ENCODE assay signal across 25 cellular contexts in the genomic region with DNA sequence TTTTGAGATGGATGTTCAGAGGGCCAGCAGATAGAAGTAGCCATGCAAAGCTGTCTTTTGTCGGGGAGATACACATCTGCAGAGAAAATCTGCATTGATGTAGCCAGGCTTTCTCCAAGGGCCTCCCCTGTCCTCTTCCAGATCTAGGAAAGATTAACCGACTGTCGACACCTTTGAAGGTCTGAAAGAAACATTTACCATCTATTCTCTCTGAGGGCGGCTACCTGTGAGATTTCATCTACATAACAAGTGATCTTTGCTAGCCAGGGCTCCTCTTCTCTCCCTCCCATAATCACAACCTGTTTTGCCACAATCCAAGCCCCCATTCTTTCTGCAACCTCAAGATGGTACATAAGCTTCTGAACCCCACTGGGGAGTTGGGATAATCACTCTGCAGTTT.
"Had no signal": no experiment of that assay in that cellular context is flagged by ENCODE, and none has a peak within 500 bp of the region (broad histone marks: within the 10 kb centered on the region; RNA-seq: fewer than 3 reads in every experiment).

No MANE protein-coding gene starts in this region.

- H3K4me3 ChIP-seq: MG63, PC-9 had no signal

- ATAC-seq: activated naive CD4-positive, alpha-beta T cell treated with anti-CD3 and anti-CD28 coated beads, Interleukin-2, amount 50 U/mL, for 72 hours; activated naive CD8-positive, alpha-beta T cell treated with anti-CD3 and anti-CD28 coated beads, Interleukin-2, amount 50 U/mL, for 24 hours; activated T-cell treated with anti-CD3 and anti-CD28 coated beads, Interleukin-2, amount 50 U/mL, for 4 hours; T-helper 17 cell had no signal

- H3K36me3 ChIP-seq: MG63 had no signal

- H3K4me1 Mint-ChIP-seq: activated B cell treated with CpG ODN at 0.5 μM for 24 hours; activated CD4-positive, alpha-beta T cell treated with anti-CD3 and anti-CD28 coated beads, Interleukin-2, amount 10 ng/mL, durations not matched to agents 24 days and 14 days; activated naive CD8-positive, alpha-beta T cell treated with anti-CD3 and anti-CD28 coated beads, Interleukin-2, amount 50 U/mL, for 24 hours; brain; central memory CD8-positive, alpha-beta T cell; T-helper 17 cell had no signal

- H3K4me3 Mint-ChIP-seq: activated B cell treated with CpG ODN at 0.5 μM for 24 hours; activated CD4-positive, alpha-beta T cell treated with anti-CD3 and anti-CD28 coated beads, Interleukin-2, amount 10 ng/mL, durations not matched to agents 24 days and 14 days; activated naive CD8-positive, alpha-beta T cell treated with anti-CD3 and anti-CD28 coated beads, Interleukin-2, amount 50 U/mL, for 24 hours; activated T-cell treated with anti-CD3 and anti-CD28 coated beads, Interleukin-2, amount 50 U/mL, for 4 hours; brain; central memory CD8-positive, alpha-beta T cell; T-helper 17 cell had no signal

- H3K27me3 Mint-ChIP-seq: activated B cell treated with CpG ODN at 0.5 μM for 24 hours; activated CD4-positive, alpha-beta T cell treated with anti-CD3 and anti-CD28 coated beads, Interleukin-2, amount 10 ng/mL, durations not matched to agents 24 days and 14 days; activated naive CD8-positive, alpha-beta T cell treated with anti-CD3 and anti-CD28 coated beads, Interleukin-2, amount 50 U/mL, for 24 hours; central memory CD8-positive, alpha-beta T cell; T-helper 17 cell had no signal

- H2AFZ ChIP-seq: PC-9 had no signal

- DNase-seq: activated B cell treated with CpG ODN at 0.5 μM for 24 hours; activated CD4-positive, alpha-beta T cell treated with anti-CD3 and anti-CD28 coated beads for 1 hour; activated CD4-positive, alpha-beta T cell treated with anti-CD3 and anti-CD28 coated beads, Interleukin-2, amount 10 ng/mL, durations not matched to agents 24 days and 14 days; activated CD4-positive, alpha-beta T cell treated with anti-CD3 and anti-CD28 coated beads, Interleukin-2, amount 50 U/mL, for 48 hours; activated CD8-positive, alpha-beta memory T cell treated with anti-CD3 and anti-CD28 coated beads for 24 hours; activated effector memory CD4-positive, alpha-beta T cell treated with anti-CD3 and anti-CD28 coated beads, Interleukin-2, amount 50 U/mL, for 16 hours; activated naive CD4-positive, alpha-beta T cell treated with Interleukin-2 at 50 U/mL for 16 hours; activated naive CD8-positive, alpha-beta T cell treated with anti-CD3 and anti-CD28 coated beads, Interleukin-2, amount 50 U/mL, for 24 hours; activated T-cell treated with anti-CD3 and anti-CD28 coated beads, Interleukin-2, amount 50 U/mL, for 4 hours; amygdala; MG63; MV-4-11; NCI-H1092 treated with DMSO at 0.1 percent for 48 hours; NCI-H1436; NCI-H1694 treated with DMSO at 0.1 percent for 48 hours; NCI-H2081; NCI-H510A treated with DMSO at 0.1 percent for 48 hours; PC-9; SHP77 treated with DMSO at 0.1 percent for 48 hours; T-helper 17 cell; T-helper 9 cell had no signal

- H3K27me3 ChIP-seq: MG63 had no signal

- H3K9me3 Mint-ChIP-seq: activated B cell treated with CpG ODN at 0.5 μM for 24 hours, brain had no signal

- H3K27ac ChIP-seq: KMS-11, PC-9 had no signal

- H3K9me3 ChIP-seq: MG63 had no signal

- H3K36me3 Mint-ChIP-seq: activated naive CD4-positive, alpha-beta T cell treated with anti-CD3 and anti-CD28 coated beads, Interleukin-2, amount 50 U/mL, for 72 hours; brain had no signal

- H3K27ac Mint-ChIP-seq: activated B cell treated with CpG ODN at 0.5 μM for 24 hours; activated CD4-positive, alpha-beta T cell treated with anti-CD3 and anti-CD28 coated beads, Interleukin-2, amount 10 ng/mL, durations not matched to agents 24 days and 14 days; activated naive CD4-positive, alpha-beta T cell treated with anti-CD3 and anti-CD28 coated beads, Interleukin-2, amount 50 U/mL, for 72 hours; activated naive CD8-positive, alpha-beta T cell treated with anti-CD3 and anti-CD28 coated beads, Interleukin-2, amount 50 U/mL, for 24 hours; brain; T-helper 17 cell had no signal

- H3K4me2 ChIP-seq: KMS-11, PC-9 had no signal

- H3K9ac ChIP-seq: KMS-11 had no signal
